8 cellular contexts compared by ENCODE assay signal in genomic region chr17:78716292-78716691, GRCh38.
A peak's percentile ranks its signal among the peaks of the same experiment; 100 is the strongest.
DNase-seq lines count a peak whose midpoint lies in the region; ATAC-seq and TF ChIP-seq lines count a peak whose summit lies in the region.

No MANE protein-coding gene starts in this region.

- peaks cover 51% of the 10 kb centered on the region for H3K4me1 Mint-ChIP-seq in nephron

- ATAC-seq in body of pancreas: no peak
- no peak for ATAC-seq in GM21515 (IDR thresholded peaks at IDR 0.05; ENCODE audit: unreplicated experiment)

- H3K9me3 ChIP-seq in BLaER1 treated with 17β-estradiol and CSF1 and Interleukin-3, amounts not matched to agents 10 nM and 100 nM (replicated peaks in 1 of 11): no peaks in the 10 kb centered on the region
- H3K9me3 ChIP-seq in Karpas-422 (ENCODE audit: low read length) (no peaks in the 10 kb centered on the region), body of pancreas (no peaks in the 10 kb centered on the region)

- peak overlapping the region in 8 of 10 experiments; percentile 5 to 57 (median 46); a peak in 8 of 20 replicates for H3K4me3 ChIP-seq in BLaER1 treated with 17β-estradiol and CSF1 and Interleukin-3, amounts not matched to agents 10 nM and 100 nM
- H3K4me3 ChIP-seq in Karpas-422 (ENCODE audit: low read length): no peak overlapping the region
- no peak overlapping the region for H3K4me3 ChIP-seq in body of pancreas

- TF ChIP-seq CTCF in body of pancreas (IDR thresholded peaks at IDR 0.05) (no peak), nephron (IDR thresholded peaks at IDR 0.05; ENCODE audit: unreplicated experiment in 3 of 3) (no peak)

- TF ChIP-seq POLR2A in body of pancreas (IDR thresholded peaks at IDR 0.05): no peak

- H3K36me3 Mint-ChIP-seq in nephron (ENCODE audit: low read depth): no peaks in the 10 kb centered on the region

- H3K27me3 Mint-ChIP-seq in nephron (ENCODE audit: low read depth): peaks cover 18% of the 10 kb centered on the region

- peaks cover 0 to 100% (median 64%) of the 10 kb centered on the region in 11 experiments; a peak in 18 of 22 replicates for H4K20me1 ChIP-seq in BLaER1 treated with 17β-estradiol and CSF1 and Interleukin-3, amounts not matched to agents 10 nM and 100 nM
- H4K20me1 ChIP-seq in Karpas-422 (ENCODE audit: insufficient read depth, low read depth, low read length): no peaks in the 10 kb centered on the region; the same call in none of the 2 replicates

- no peaks in the 10 kb centered on the region for H3K9me3 Mint-ChIP-seq in nephron

- H3K27ac Mint-ChIP-seq in nephron: peak overlapping the region in 1 of 3 experiments; percentile 37

- peak overlapping the region; percentile 90 to 99 (median 97) for H3K4me2 ChIP-seq in BLaER1 treated with 17β-estradiol and CSF1 and Interleukin-3, amounts not matched to agents 10 nM and 100 nM
- peak overlapping the region; percentile 47 for H3K4me2 ChIP-seq in Karpas-422 (ENCODE audit: low read depth, low read length, poor library complexity, severe bottlenecking)

- peak overlapping the region; percentile 46 to 83 (median 70); a peak in 19 of 22 replicates for H3K9ac ChIP-seq in BLaER1 treated with 17β-estradiol and CSF1 and Interleukin-3, amounts not matched to agents 10 nM and 100 nM
- H3K9ac ChIP-seq in Karpas-422 (ENCODE audit: low read length): no peak overlapping the region

- no peaks in the 10 kb centered on the region for H3K27me3 ChIP-seq in BLaER1 treated with 17β-estradiol and CSF1 and Interleukin-3, amounts not matched to agents 10 nM and 100 nM
- no peaks in the 10 kb centered on the region for H3K27me3 ChIP-seq in Karpas-422 (ENCODE audit: low read length)
- no peaks in the 10 kb centered on the region for H3K27me3 ChIP-seq in body of pancreas

- DNase-seq in Karpas-422: no peak
- DNase-seq in body of pancreas: no peak
- no peak for DNase-seq in activated gamma-delta T cell (lab: John Stamatoyannopoulos, UW)
- no peak for DNase-seq in NCI-H446 treated with DMSO at 0.1 percent for 48 hours (lab: John Stamatoyannopoulos, UW)
- DNase-seq in AML-193 (lab: John Stamatoyannopoulos, UW): no peak

- H2AFZ ChIP-seq in Karpas-422 (ENCODE audit: low read length): no peak overlapping the region

- WGBS in body of pancreas, 2 donors: 6 to 18% methylated on average over 1 of the region's 1 CpG

- no peaks in the 10 kb centered on the region for H3K9me2 ChIP-seq in Karpas-422 (replicated peaks; ENCODE audit: insufficient read depth, low read length)

- H3K4me1 ChIP-seq in BLaER1 treated with 17β-estradiol and CSF1 and Interleukin-3, amounts not matched to agents 10 nM and 100 nM: peaks cover 95 to 99% (median 98%) of the 10 kb centered on the region in 10 experiments
- H3K4me1 ChIP-seq in Karpas-422 (ENCODE audit: low read length) (peaks cover 36% of the 10 kb centered on the region), body of pancreas (peaks cover 38% of the 10 kb centered on the region)

- H3K27ac ChIP-seq in BLaER1 treated with 17β-estradiol and CSF1 and Interleukin-3, amounts not matched to agents 10 nM and 100 nM: peak overlapping the region; percentile 47 to 89 (median 80); a peak in 20 of 22 replicates
- no peak overlapping the region for H3K27ac ChIP-seq in Karpas-422 (ENCODE audit: low read length)
- H3K27ac ChIP-seq in body of pancreas: peak overlapping the region in 3 of 4 donors; percentile 76 to 83 (median 79)

- intact Hi-C loops in body of pancreas (cut with DNase I): no loop called here

- no peaks in the 10 kb centered on the region for H3K79me2 ChIP-seq in Karpas-422 (ENCODE audit: low read length)

- H3K4me3 Mint-ChIP-seq in nephron: peak overlapping the region in 2 of 3 experiments; percentile 34 to 59

- H3K36me3 ChIP-seq in BLaER1 treated with 17β-estradiol and CSF1 and Interleukin-3, amounts not matched to agents 10 nM and 100 nM: 0 out of 22 replicates have a peak, but pooled peaks cover 0 to 8% (median 0%) of the 10 kb centered on the region in 11 experiments
- H3K36me3 ChIP-seq in Karpas-422 (ENCODE audit: insufficient read depth, low read length) (no peaks in the 10 kb centered on the region), body of pancreas (replicated peaks in 1 of 2; ENCODE audit: insufficient read depth in 1 of 2, low read depth in 2 of 2) (no peaks in the 10 kb centered on the region)

Comparison
In these comparisons a context has a peak if more than half of its experiments do, and no peak if none do; other contexts are left out.
1. H3K4me3 ChIP-seq: peak in BLaER1 treated with 17β-estradiol and CSF1 and Interleukin-3, amounts not matched to agents 10 nM and 100 nM (8 of 10); none in Karpas-422 (single experiment) and body of pancreas (0 of 2).